ENCODE assay signal across 30 cellular contexts in the genomic region with DNA sequence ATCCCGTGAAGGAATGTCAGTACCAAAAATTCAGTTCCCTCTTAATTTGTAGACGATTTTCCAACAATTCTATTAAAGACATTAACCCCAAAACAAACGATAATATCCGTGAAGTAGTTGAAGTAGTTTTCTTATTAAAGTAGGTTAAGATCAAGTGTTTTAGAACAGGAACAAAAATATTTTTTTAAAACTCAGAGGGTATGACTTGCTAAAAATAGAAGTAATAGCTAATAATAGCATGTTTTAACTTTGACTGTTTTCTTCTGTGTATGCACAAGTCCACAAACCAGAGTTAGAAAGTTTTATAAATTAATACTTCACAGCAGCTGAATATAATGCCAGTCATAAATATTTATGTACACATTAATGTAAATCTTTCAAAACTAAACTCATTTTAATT. TPM values are rescaled to one million over a fixed set of nuclear protein-coding genes. Genes with fewer than 3 reads are reported as not detected.
A peak's percentile ranks its signal among the peaks of the same experiment; 100 is the strongest.
DNase-seq lines count a peak whose midpoint lies in the region; ATAC-seq and TF ChIP-seq lines count a peak whose summit lies in the region.
"Had no signal": no experiment of that assay in that cellular context is flagged by ENCODE, and none has a peak within 500 bp of the region (broad histone marks: within the 10 kb centered on the region; RNA-seq: fewer than 3 reads in every experiment).

No MANE protein-coding gene starts in this region.

- H3K27me3 ChIP-seq in GM06990 (replicated peaks; ENCODE audit: control insufficient read depth, insufficient read depth, low read length), result no peaks in the 10 kb centered on the region
- no peaks in the 10 kb centered on the region for H3K27me3 ChIP-seq in OCI-LY1 (ENCODE audit: insufficient read depth, low read length)
- no peaks in the 10 kb centered on the region for H3K27me3 ChIP-seq in endodermal cell (ENCODE audit: control insufficient read depth, insufficient read depth, low read length, poor library complexity, severe bottlenecking)
- no peaks in the 10 kb centered on the region for H3K27me3 ChIP-seq in tibial artery
- H3K27me3 ChIP-seq: neural progenitor cell, stomach, tibial nerve had no signal

- no peaks in the 10 kb centered on the region for H4K20me1 ChIP-seq in OCI-LY1 (ENCODE audit: insufficient read depth, low read length)

- peak overlapping the region; percentile 96 for H3K4me2 ChIP-seq in OCI-LY1 (ENCODE audit: low read length)

- H3K9me3 Mint-ChIP-seq in endodermal cell, result no peaks in the 10 kb centered on the region
- H3K9me3 Mint-ChIP-seq: activated T-cell treated with anti-CD3 and anti-CD28 coated beads, Interleukin-2, amount 50 U/mL, for 4 hours; HFFc6; neural progenitor cell; T-helper 1 cell treated with Interleukin-12 subunit alpha and Interleukin-12 subunit beta and Interleukin-4 antibody, amounts not matched to agents 30 μg/mL and 1 μg/mL, for 36 hours had no signal

- 100% methylated on average over 1 to 4 of the region's 4 CpGs for WGBS in endodermal cell (ENCODE audit: insufficient coverage in 1 of 2, insufficient read length in 1 of 2), 2 experiments

- no peaks in the 10 kb centered on the region for H3K9me2 ChIP-seq in OCI-LY1 (ENCODE audit: low read depth, low read length)

- DNase-seq in GM06990 (ENCODE audit: extremely low read depth, insufficient read length), result no peak
- DNase-seq in endodermal cell, result no peak
- DNase-seq in tibial artery, result no peak
- DNase-seq in HK-2 (ENCODE audit: unreplicated experiment), result no peak
- DNase-seq: activated CD8-positive, alpha-beta memory T cell treated with anti-CD3 and anti-CD28 coated beads, Interleukin-2, amount 10 ng/mL, durations not matched to agents 7 days and 5 days; activated T-cell treated with anti-CD3 and anti-CD28 coated beads, Interleukin-2, amount 50 U/mL, for 4 hours; caudate nucleus; cortex of kidney; DMS79 treated with DMSO at 0.1 percent for 48 hours; head of caudate nucleus; HFFc6; islet precursor cell; KG1; left ventricle myocardium inferior; mesendoderm; NCI-H1436 treated with DMSO at 0.1 percent for 48 hours; NCI-H2081 treated with DMSO at 0.1 percent for 48 hours; NCI-H446 treated with DMSO at 0.1 percent for 48 hours; NCI-H82; stimulated activated CD8-positive, alpha-beta memory T cell treated with anti-CD3 and anti-CD28 coated beads, Interleukin-4, amount 100 ng/mL, for 48 hours; stomach had no signal

- H3K4me1 ChIP-seq in OCI-LY1 (ENCODE audit: insufficient read depth, low read length, severe bottlenecking) (peaks cover 40% of the 10 kb centered on the region), endodermal cell (ENCODE audit: control insufficient read depth, insufficient read depth, low read length) (no peaks in the 10 kb centered on the region), tibial artery (peaks cover 0 to 32% (median 9%) of the 10 kb centered on the region in 4 donors)

- H3K4me1 Mint-ChIP-seq in endodermal cell, result peaks cover 11% of the 10 kb centered on the region

- H3K9ac ChIP-seq in OCI-LY1 (ENCODE audit: low read length), result peak overlapping the region; percentile 79
- H3K9ac ChIP-seq in endodermal cell (ENCODE audit: extremely low read depth, low read length, poor library complexity, severe bottlenecking), result no peak overlapping the region
- H3K9ac ChIP-seq: neural progenitor cell had no signal

- no peaks in the 10 kb centered on the region for H3K9me3 ChIP-seq in OCI-LY1 (ENCODE audit: low read length)
- H3K9me3 ChIP-seq in endodermal cell (ENCODE audit: control insufficient read depth, low read length), result no peaks in the 10 kb centered on the region
- no peaks in the 10 kb centered on the region for H3K9me3 ChIP-seq in tibial artery
- H3K9me3 ChIP-seq: left ventricle myocardium inferior, stomach, tibial nerve had no signal

- ATAC-seq in HG02973 (IDR thresholded peaks at IDR 0.05; ENCODE audit: unreplicated experiment), result no peak
- ATAC-seq in HG03521 (IDR thresholded peaks at IDR 0.05; ENCODE audit: unreplicated experiment), result no peak
- ATAC-seq: activated CD8-positive, alpha-beta memory T cell treated with anti-CD3 and anti-CD28 coated beads, Interleukin-2, amount 10 ng/mL, durations not matched to agents 7 days and 5 days; activated T-cell treated with anti-CD3 and anti-CD28 coated beads, Interleukin-2, amount 50 U/mL, for 4 hours; esophagus mucosa; right cardiac atrium had no signal

- H3K4me3 Mint-ChIP-seq in endodermal cell, result no peak overlapping the region
- H3K4me3 Mint-ChIP-seq: HFFc6 had no signal

- H3K4me3 ChIP-seq in GM06990 (replicated peaks; ENCODE audit: low read depth, low read length), result peak overlapping the region; percentile 26
- H3K4me3 ChIP-seq in OCI-LY1 (ENCODE audit: low read depth, low read length, poor library complexity, severe bottlenecking), result peak overlapping the region; percentile 79
- H3K4me3 ChIP-seq in endodermal cell (ENCODE audit: low read length), result peak overlapping the region; percentile 92
- H3K4me3 ChIP-seq in tibial artery, result peak overlapping the region in 1 of 2 donors; percentile 98
- H3K4me3 ChIP-seq: left ventricle myocardium inferior, tibial nerve had no signal

- peaks cover 9% of the 10 kb centered on the region; the same call in 1 of the 2 replicates for H3K79me2 ChIP-seq in OCI-LY1 (ENCODE audit: insufficient read depth, low read length)

- H3K27ac Mint-ChIP-seq in endodermal cell, result no peak overlapping the region
- H3K27ac Mint-ChIP-seq: activated CD8-positive, alpha-beta memory T cell treated with anti-CD3 and anti-CD28 coated beads, Interleukin-2, amount 10 ng/mL, durations not matched to agents 7 days and 5 days; HFFc6; neural progenitor cell; T-helper 1 cell treated with Interleukin-12 subunit alpha and Interleukin-12 subunit beta and Interleukin-4 antibody, amounts not matched to agents 30 μg/mL and 1 μg/mL, for 36 hours had no signal

- H3K36me3 Mint-ChIP-seq in endodermal cell (ENCODE audit: low read depth), result peaks cover 22% of the 10 kb centered on the region

- H3F3A ChIP-seq in OCI-LY1 (ENCODE audit: insufficient read depth, low read length), result 0 out of 2 replicates have a peak, but pooled peaks cover 5% of the 10 kb centered on the region

- intact Hi-C loops in tibial artery (cut with DNase I; ENCODE audit: low total_unique reads), result loop anchor here (10.0 kb wide), 1 partner anchor 824 kb away; a partner anchor contains a TSS

- no peak for TF ChIP-seq CTCF in GM06990 (IDR thresholded peaks at IDR 0.05; ENCODE audit: insufficient read depth, low read length, poor library complexity, severe bottlenecking)
- TF ChIP-seq CTCF in OCI-LY1 (IDR thresholded peaks at IDR 0.05; ENCODE audit: low read length), result no peak
- no peak for TF ChIP-seq CTCF in endodermal cell (conservative IDR thresholded peaks at IDR 0.05)
- TF ChIP-seq CTCF in tibial artery (IDR thresholded peaks at IDR 0.05), result no peak

- H3K27me3 Mint-ChIP-seq in endodermal cell (ENCODE audit: insufficient read depth), result no peaks in the 10 kb centered on the region

- H2AFZ ChIP-seq in OCI-LY1 (ENCODE audit: low read length), result no peak overlapping the region
- H2AFZ ChIP-seq: neural progenitor cell had no signal

- H3K27ac ChIP-seq in OCI-LY1 (ENCODE audit: low read depth, low read length, poor library complexity, severe bottlenecking) (peak overlapping the region; percentile 90), endodermal cell (ENCODE audit: low read depth, low read length) (no peak overlapping the region), tibial artery (peak overlapping the region; percentile 45 to 88)
- H3K27ac ChIP-seq: left ventricle myocardium inferior, neural progenitor cell, RWPE1, stomach had no signal

- H3K36me3 ChIP-seq in GM06990 (ENCODE audit: control insufficient read depth, insufficient read depth, low read length) (peaks cover 2% of the 10 kb centered on the region; the same call in 1 of the 2 replicates), OCI-LY1 (ENCODE audit: insufficient read depth, low read length) (peaks cover 37% of the 10 kb centered on the region), endodermal cell (ENCODE audit: control insufficient read depth, insufficient read depth, low read length) (peaks cover 53% of the 10 kb centered on the region), tibial artery (peaks cover 6 to 21% (median 21%) of the 10 kb centered on the region in 3 donors)

RNA-seq across cellular contexts. Expression of a gene that starts 2.4 kb away (rescaled TPM):
- 100 to 1,000 TPM; 212 to 232 TPM for total RNA-seq in endodermal cell
- polyA plus RNA-seq in endodermal cell (2013, experiment 1 of 2), result 74.6 TPM
- 68.4 TPM for polyA plus RNA-seq in endodermal cell (2013, experiment 2 of 2)
